Comparison of ENCODE assay signal across 35 cellular contexts in the genomic region with DNA sequence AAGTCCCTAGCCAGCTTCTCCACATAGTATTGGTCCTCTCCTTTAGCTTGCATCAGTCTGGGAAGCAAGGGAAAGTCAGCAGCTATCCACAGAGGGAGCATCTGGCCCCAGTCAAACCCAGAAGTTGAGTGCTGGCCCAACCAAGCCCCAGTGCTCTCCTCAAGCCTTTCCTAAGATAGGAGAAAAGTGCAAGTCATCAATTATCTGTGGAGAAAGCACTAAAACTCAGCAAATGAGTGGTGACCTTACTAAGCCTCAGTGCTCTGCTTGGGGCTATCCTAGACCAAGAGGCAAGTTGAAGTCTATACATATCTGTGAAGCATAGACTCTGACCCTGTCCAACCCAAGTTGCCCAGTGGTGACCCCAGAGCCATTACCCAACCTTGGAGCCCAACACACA. TPM values are rescaled to one million over a fixed set of nuclear protein-coding genes. Genes with fewer than 3 reads are reported as not detected.
DNase-seq lines count a peak whose midpoint lies in the region; ATAC-seq, FAIRE-seq and TF ChIP-seq lines count a peak whose summit lies in the region.
"Had no signal": no experiment of that assay in that cellular context is flagged by ENCODE, and none has a peak within 500 bp of the region (broad histone marks: within the 10 kb centered on the region; RNA-seq: fewer than 3 reads in every experiment).

No MANE protein-coding gene starts in this region.

- TF ChIP-seq RAD21 in HepG2 (CRISPR knock-in tag; IDR thresholded peaks at IDR 0.05) (no peak), A549 (conservative IDR thresholded peaks at IDR 0.05 in 1 of 2, IDR thresholded peaks at IDR 0.05 in 1 of 2) (no peak)

- no peaks in the 10 kb centered on the region for H3K27me3 ChIP-seq in HepG2 (ENCODE audit: control insufficient read depth in 1 of 2, insufficient read depth in 2 of 2, low read length in 2 of 2)
- no peaks in the 10 kb centered on the region for H3K27me3 ChIP-seq in right lobe of liver
- H3K27me3 ChIP-seq: BE2C had no signal

- H3K4me3 ChIP-seq in HepG2 (replicated peaks in 1 of 3; ENCODE audit: insufficient read depth in 1 of 3, low read depth in 2 of 3, low read length in 3 of 3) (no peak overlapping the region), right lobe of liver (no peak overlapping the region), A549 (no peak overlapping the region)
- H3K4me3 ChIP-seq: BLaER1; BLaER1 treated with 17β-estradiol and CSF1 and Interleukin-3, amounts not matched to agents 10 nM and 100 nM had no signal

- POLR2A ChIA-PET in HepG2 (lab: Yijun Ruan, JAX) (no interaction called here), A549 (lab: Yijun Ruan, JAX) (no interaction called here)

- intact Hi-C loops in HepG2 (cut with micrococcal nuclease; ENCODE audit: unreplicated experiment): no loop called here
- intact Hi-C loops in right lobe of liver (cut with DNase I): no loop called here

- CTCF ChIA-PET in HepG2 (lab: Yijun Ruan, JAX; ENCODE audit: low intra/inter-chr PET ratio, low total read pairs) (no interaction called here), A549 (lab: Yijun Ruan, JAX) (no interaction called here)

- no TSS peak for BruUV-seq in HepG2 (replicated peaks; lab: Mats Ljungman, UMichigan)

- no peak overlapping the region for H3K9ac ChIP-seq in HepG2 (ENCODE audit: insufficient read depth, low read depth, low read length)
- H3K9ac ChIP-seq: BLaER1; BLaER1 treated with 17β-estradiol and CSF1 and Interleukin-3, amounts not matched to agents 10 nM and 100 nM had no signal

- no peaks in the 10 kb centered on the region for H3K4me1 ChIP-seq in HepG2 (ENCODE audit: insufficient read depth, low read length)
- H3K4me1 ChIP-seq in right lobe of liver: no peaks in the 10 kb centered on the region
- H3K4me1 ChIP-seq in A549: no peaks in the 10 kb centered on the region
- H3K4me1 ChIP-seq: BE2C; BLaER1; BLaER1 treated with 17β-estradiol and CSF1 and Interleukin-3, amounts not matched to agents 10 nM and 100 nM; Caco-2 had no signal

- H3K79me2 ChIP-seq in HepG2 (ENCODE audit: insufficient read depth, low read length): no peaks in the 10 kb centered on the region

- no peak overlapping the region for H3K4me2 ChIP-seq in HepG2 (ENCODE audit: low read depth, low read length)
- no peak overlapping the region for H3K4me2 ChIP-seq in A549
- H3K4me2 ChIP-seq: BLaER1; BLaER1 treated with 17β-estradiol and CSF1 and Interleukin-3, amounts not matched to agents 10 nM and 100 nM had no signal

- H3K4me3 Mint-ChIP-seq in chondrocyte (ENCODE audit: unreplicated experiment): no peak overlapping the region
- H3K4me3 Mint-ChIP-seq: B cell; CD14-positive monocyte; CD4-positive, alpha-beta memory T cell; CD4-positive, alpha-beta T cell; CD4-positive, CD25-positive, alpha-beta regulatory T cell; CD8-positive, alpha-beta memory T cell; CD8-positive, alpha-beta T cell had no signal

- no peaks in the 10 kb centered on the region for H3K36me3 Mint-ChIP-seq in chondrocyte (ENCODE audit: low read depth)
- H3K36me3 Mint-ChIP-seq: CD14-positive monocyte; CD4-positive, alpha-beta memory T cell; CD4-positive, CD25-positive, alpha-beta regulatory T cell; CD8-positive, alpha-beta memory T cell; CD8-positive, alpha-beta T cell had no signal

- H3K36me3 ChIP-seq in HepG2 (replicated peaks in 1 of 2; ENCODE audit: control insufficient read depth in 1 of 2, insufficient read depth in 2 of 2, low read length in 2 of 2): no peaks in the 10 kb centered on the region
- no peaks in the 10 kb centered on the region for H3K36me3 ChIP-seq in right lobe of liver
- H3K36me3 ChIP-seq: BE2C; BLaER1; BLaER1 treated with 17β-estradiol and CSF1 and Interleukin-3, amounts not matched to agents 10 nM and 100 nM had no signal

- no peak overlapping the region for H3K27ac Mint-ChIP-seq in chondrocyte (ENCODE audit: unreplicated experiment)
- H3K27ac Mint-ChIP-seq: B cell; CD14-positive monocyte; CD4-positive, alpha-beta memory T cell; CD4-positive, alpha-beta T cell; CD4-positive, CD25-positive, alpha-beta regulatory T cell; CD8-positive, alpha-beta memory T cell; CD8-positive, alpha-beta T cell had no signal

- TF ChIP-seq CTCF in HepG2 (CRISPR knock-in tag; IDR thresholded peaks at IDR 0.05) (no peak), right lobe of liver (IDR thresholded peaks at IDR 0.05) (no peak), A549 (IDR thresholded peaks at IDR 0.05) (no peak), chondrocyte (IDR thresholded peaks at IDR 0.05) (no peak)

- H3K4me1 Mint-ChIP-seq in chondrocyte (ENCODE audit: low read depth): no peaks in the 10 kb centered on the region
- H3K4me1 Mint-ChIP-seq: B cell; CD14-positive monocyte; CD4-positive, CD25-positive, alpha-beta regulatory T cell; CD8-positive, alpha-beta memory T cell had no signal

- FAIRE-seq in HepG2 (lab: Jason Lieb, UNC) (no peak), A549 (lab: Jason Lieb, UNC) (no peak)
- FAIRE-seq: A204.1, D721Med had no signal

- H3K9me3 ChIP-seq in HepG2 (ENCODE audit: low read length) (no peaks in the 10 kb centered on the region), right lobe of liver (no peaks in the 10 kb centered on the region), A549 (no peaks in the 10 kb centered on the region)
- H3K9me3 ChIP-seq: BE2C, BLaER1, Caco-2 had no signal

- no peak for DNase-seq in HepG2 (ENCODE audit: low spot score)
- no peak for DNase-seq in right lobe of liver
- DNase-seq in A549 (ENCODE audit: low read depth in 1 of 2, low spot score in 1 of 2): no peak
- DNase-seq in chondrocyte (ENCODE audit: low spot score): peak; percentile 35
- no peak for DNase-seq in SW 1271 (lab: John Stamatoyannopoulos, UW)
- DNase-seq: 8988T; ACHN; AML-193; BE2C; C1 segment of cervical spinal cord; Caco-2; Calu3; CD4-positive, alpha-beta memory T cell; CD4-positive, alpha-beta T cell; CD4-positive, CD25-positive, alpha-beta regulatory T cell; CD8-positive, alpha-beta memory T cell; CD8-positive, alpha-beta T cell; COR-L47; DMS 273 treated with DMSO at 0.1 percent for 48 hours; DMS153; DMS53; DMS79; DMS79 treated with DMSO at 0.1 percent for 48 hours; DND-41; EL had no signal

- TF ChIP-seq EP300 in HepG2 (IDR thresholded peaks at IDR 0.05; ENCODE audit: low read depth in 2 of 2, low read length in 2 of 2) (no peak), HepG2 (CRISPR knock-in tag; IDR thresholded peaks at IDR 0.05; ENCODE audit: borderline replicate concordance) (no peak), A549 (IDR thresholded peaks at IDR 0.05) (no peak)

- in situ Hi-C loops in HepG2 (cut with HindIII; ENCODE audit: extremely low pct_ligation_motif_present, low pct_unique_long_range_greater_than_20kb): no loop called here

- H3K27ac ChIP-seq in HepG2 (ENCODE audit: extremely low read length, insufficient read depth, low read length) (no peak overlapping the region), right lobe of liver (no peak overlapping the region), A549 (no peak overlapping the region)
- H3K27ac ChIP-seq: 22Rv1; BLaER1; BLaER1 treated with 17β-estradiol and CSF1 and Interleukin-3, amounts not matched to agents 10 nM and 100 nM; C4-2B had no signal

- H4K20me1 ChIP-seq in HepG2 (ENCODE audit: insufficient read depth, low read length): no peaks in the 10 kb centered on the region
- H4K20me1 ChIP-seq: BLaER1; BLaER1 treated with 17β-estradiol and CSF1 and Interleukin-3, amounts not matched to agents 10 nM and 100 nM had no signal

- H3K9me3 Mint-ChIP-seq in chondrocyte (ENCODE audit: low read depth): peaks cover 39% of the 10 kb centered on the region
- H3K9me3 Mint-ChIP-seq: CD4-positive, alpha-beta T cell; CD8-positive, alpha-beta T cell had no signal

- ATAC-seq in HepG2 (no peak), right lobe of liver (no peak), A549 (no peak), GM18858 (IDR thresholded peaks at IDR 0.05; ENCODE audit: unreplicated experiment) (no peak)
- ATAC-seq: CD8-positive, alpha-beta T cell had no signal

- no peaks in the 10 kb centered on the region for H3K27me3 Mint-ChIP-seq in chondrocyte (ENCODE audit: low read depth)
- H3K27me3 Mint-ChIP-seq: B cell; CD4-positive, alpha-beta T cell had no signal

- H2AFZ ChIP-seq in HepG2 (ENCODE audit: low read length): no peak overlapping the region

- no peak for TF ChIP-seq POLR2A in HepG2 (IDR thresholded peaks at IDR 0.05; ENCODE audit: insufficient read depth in 1 of 2, low read depth in 2 of 2, low read length in 2 of 2)
- TF ChIP-seq POLR2A in right lobe of liver (IDR thresholded peaks at IDR 0.05): no peak
- TF ChIP-seq POLR2A in A549 (IDR thresholded peaks at IDR 0.05; ENCODE audit: low read length): no peak

RNA-seq across cellular contexts. Expression of gene MAGEE1, which starts 28.5 kb away (rescaled TPM):
- total RNA-seq in HepG2 (2016; rRNA removed; fragmentation: Illumina TruSeq; extraction: Trizol): 1.2 and 1.6 TPM in 2 replicates
- total RNA-seq in HepG2 (2016; cell fraction: cytosol; rRNA removed; fragmentation: Illumina TruSeq; extraction: Trizol; ENCODE audit: low read depth): 0.09 and 0.10 TPM in 2 replicates
- total RNA-seq in HepG2 (2016; cell fraction: insoluble cytoplasmic fraction; rRNA removed; fragmentation: Illumina TruSeq; extraction: Trizol): 1.3 and 1.4 TPM in 2 replicates
- 0.38 and 0.43 TPM in 2 replicates for total RNA-seq in HepG2 (2016; cell fraction: membrane; rRNA removed; fragmentation: Illumina TruSeq; extraction: Trizol)
- 1.5 TPM in 2 replicates for total RNA-seq in HepG2 (2016; cell fraction: nucleus; rRNA removed; fragmentation: Illumina TruSeq; extraction: Trizol)
- 0.17 and 0.18 TPM in 2 replicates for polyA plus RNA-seq in HepG2 (2011; rRNA removed)
- 0.16 and 0.24 TPM in 2 replicates for polyA plus RNA-seq in HepG2 (2011; cell fraction: cytosol; rRNA removed)
- polyA plus RNA-seq in HepG2 (2011; cell fraction: nucleus; rRNA removed): 0.63 and 0.81 TPM in 2 replicates
- polyA plus RNA-seq in HepG2 (2012): 1.1 and 1.4 TPM in 2 replicates
- polyA plus RNA-seq in HepG2 (2016; cell fraction: cytosol; fragmentation: Illumina TruSeq; extraction: Trizol; ENCODE audit: low read depth): 0.05 and 0.08 TPM in 2 replicates
- polyA plus RNA-seq in HepG2 (2016; cell fraction: insoluble cytoplasmic fraction; fragmentation: Illumina TruSeq; extraction: Trizol; ENCODE audit: low read depth): 1.7 and 2.0 TPM in 2 replicates
- 0.16 and 0.24 TPM in 2 replicates for polyA plus RNA-seq in HepG2 (2016; cell fraction: membrane; fragmentation: Illumina TruSeq; extraction: Trizol; ENCODE audit: low read depth)
- 2.1 and 2.6 TPM in 2 replicates for polyA plus RNA-seq in HepG2 (2016; cell fraction: nucleus; fragmentation: Illumina TruSeq; extraction: Trizol; ENCODE audit: insufficient read depth, low read depth)
- polyA minus RNA-seq in HepG2 (2011; rRNA and poly(A)+ RNA removed; ENCODE audit: low replicate concordance): 0.18 TPM in 1 of 2 replicates, not detected in the other
- 0.49 and 0.97 TPM in 2 replicates for polyA minus RNA-seq in HepG2 (2011; cell fraction: cytosol; rRNA and poly(A)+ RNA removed)
- polyA minus RNA-seq in HepG2 (2011; cell fraction: nucleus; rRNA and poly(A)+ RNA removed): 0.26 and 0.62 TPM in 2 replicates
- total RNA-seq in right lobe of liver: under 1 TPM; 0.15 to 0.60 (median 0.47) TPM
- 0.87 and 1.8 TPM in 2 replicates for polyA plus RNA-seq in A549 (2011; rRNA removed)
- 1.3 and 2.0 TPM in 2 replicates for polyA plus RNA-seq in A549 (2012; cell fraction: cytosol; rRNA removed)
- 5.5 and 8.4 TPM in 2 replicates for polyA plus RNA-seq in A549 (2012; cell fraction: nucleus; rRNA removed)
- polyA plus RNA-seq in A549 (2017; fragmentation: RNase III; extraction: RNeasy Plus Mini Kit Qiagen cat#74134 plus additional on column Dnase treatment): 4.7 to 5.7 TPM (median 5.4 TPM) in 3 replicates
- 0.66 and 0.83 TPM in 2 replicates for polyA minus RNA-seq in A549 (2011; rRNA and poly(A)+ RNA removed)
- total RNA-seq in chondrocyte: 4.3 to 5.3 TPM (median 4.4 TPM) in 3 replicates
- total RNA-seq: A673 had no signal
- polyA plus RNA-seq: CD14-positive monocyte had no signal

Comparison
In these comparisons a context has a peak if more than half of its experiments do, and no peak if none do; other contexts are left out.
1. Of the 38 proteins assayed by ChIP-seq in both HepG2 and A549: peak only in HepG2: none; only in A549: none; in both: MAFK; in neither: 37.